8 cellular contexts compared by ENCODE assay signal in the genomic region with DNA sequence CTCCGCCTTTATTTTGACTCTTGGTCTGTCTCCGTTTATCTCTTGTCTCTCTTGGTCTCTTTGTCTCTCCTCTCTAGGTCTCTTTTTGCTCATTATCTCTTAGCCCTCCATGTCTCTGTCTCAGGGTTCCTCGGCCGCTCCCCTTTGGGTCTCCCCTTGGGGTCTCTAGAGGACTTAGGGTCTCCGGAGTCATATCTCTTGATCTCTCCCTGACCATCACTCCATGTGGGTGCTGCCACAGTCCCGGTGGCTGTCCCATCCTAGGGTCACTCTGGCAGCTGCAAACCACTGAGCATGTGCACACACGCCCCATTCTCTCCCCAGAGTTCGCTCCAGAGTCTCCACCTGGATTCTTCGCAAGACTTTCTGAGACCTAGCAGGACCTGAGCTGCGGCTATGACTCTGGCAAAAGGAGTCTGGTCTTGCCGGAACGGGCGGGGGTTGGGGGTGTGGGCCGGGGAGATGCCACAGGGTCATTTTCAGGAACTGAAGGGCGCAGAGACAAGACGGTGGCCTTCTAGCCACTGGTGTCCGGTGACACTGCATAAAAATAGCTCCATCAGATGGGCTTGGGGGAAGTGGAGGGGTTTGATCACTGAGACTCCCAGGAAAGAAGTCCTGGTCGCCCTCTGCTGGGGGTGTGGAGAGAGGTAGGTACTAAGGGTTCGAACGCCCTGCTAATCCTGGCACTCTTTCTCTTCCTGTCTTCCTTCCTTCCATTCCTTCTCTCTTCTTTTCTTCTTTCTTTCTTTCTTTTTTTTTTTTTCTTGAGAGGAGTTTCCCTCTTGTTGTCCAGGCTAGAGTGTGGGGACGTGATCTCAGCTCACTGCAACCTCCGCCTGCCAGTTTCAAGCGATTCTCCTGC.
DNase-seq lines count a peak whose midpoint lies in the region; ATAC-seq, FAIRE-seq and TF ChIP-seq lines count a peak whose summit lies in the region.

No MANE protein-coding gene starts in this region.

- ATAC-seq in GM18517 (IDR thresholded peaks at IDR 0.05; ENCODE audit: unreplicated experiment) = no peak

- DNase-seq in D341Med (ENCODE audit: low spot score) (peak; percentile 71), UCSD-AML1 (lab: John Stamatoyannopoulos, UW; ENCODE audit: unreplicated experiment) (peak; percentile 53), left kidney (ENCODE audit: low read depth, low spot score) (peak; percentile 52), caudate nucleus (lab: John Stamatoyannopoulos, UW) (no peak), urothelium cell line (ENCODE audit: low spot score) (no peak)
- no peak for DNase-seq in stimulated activated CD4-positive, alpha-beta T cell treated with anti-CD3 and anti-CD28 coated beads, Interleukin-12 subunit alpha, Interleukin-12 subunit beta, amount 100 ng/mL, for 4 hours

- no peak overlapping the region for H3K27ac ChIP-seq in caudate nucleus (ENCODE audit: low read depth, low read length)

- TF ChIP-seq RAD21 in Ishikawa (IDR thresholded peaks at IDR 0.05; ENCODE audit: low read depth) = peak; percentile 19; the same call in 1 of the 2 replicates

- TF ChIP-seq EP300 in Ishikawa (IDR thresholded peaks at IDR 0.05; ENCODE audit: borderline replicate concordance) = no peak

- no peak for FAIRE-seq in urothelium cell line (lab: Jason Lieb, UNC)

TF ChIP-seq in Ishikawa, 13 proteins besides CTCF, POLR2A, EP300 and RAD21:
- TF ChIP-seq EGR1 (IDR thresholded peaks at IDR 0.05) (no peak), FOXM1 (IDR thresholded peaks at IDR 0.05; ENCODE audit: borderline replicate concordance, low read depth) (no peak), TAF1 (IDR thresholded peaks at IDR 0.05; ENCODE audit: low read depth) (no peak), CREB1 (IDR thresholded peaks at IDR 0.05; ENCODE audit: low read depth) (no peak), TCF12 (IDR thresholded peaks at IDR 0.05; ENCODE audit: low read depth) (no peak), YY1 (IDR thresholded peaks at IDR 0.05; ENCODE audit: low read depth) (no peak)
- TF ChIP-seq, protein P1, sequence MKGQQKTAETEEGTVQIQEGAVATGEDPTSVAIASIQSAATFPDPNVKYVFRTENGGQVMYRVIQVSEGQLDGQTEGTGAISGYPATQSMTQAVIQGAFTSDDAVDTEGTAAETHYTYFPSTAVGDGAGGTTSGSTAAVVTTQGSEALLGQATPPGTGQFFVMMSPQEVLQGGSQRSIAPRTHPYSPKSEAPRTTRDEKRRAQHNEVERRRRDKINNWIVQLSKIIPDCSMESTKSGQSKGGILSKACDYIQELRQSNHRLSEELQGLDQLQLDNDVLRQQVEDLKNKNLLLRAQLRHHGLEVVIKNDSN (IDR thresholded peaks at IDR 0.05) = no peak
- TF ChIP-seq, protein P2, sequence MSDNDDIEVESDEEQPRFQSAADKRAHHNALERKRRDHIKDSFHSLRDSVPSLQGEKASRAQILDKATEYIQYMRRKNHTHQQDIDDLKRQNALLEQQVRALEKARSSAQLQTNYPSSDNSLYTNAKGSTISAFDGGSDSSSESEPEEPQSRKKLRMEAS (IDR thresholded peaks at IDR 0.05) = no peak

Comparison
In these comparisons a context has a peak if more than half of its experiments do, and no peak if none do; other contexts are left out.
1. DNase-seq: peak in D341Med (single experiment), UCSD-AML1 (single experiment) and left kidney (single experiment); none in caudate nucleus (0 of 61), urothelium cell line (single experiment) and stimulated activated CD4-positive, alpha-beta T cell treated with anti-CD3 and anti-CD28 coated beads, Interleukin-12 subunit alpha, Interleukin-12 subunit beta, amount 100 ng/mL, for 4 hours (single experiment).